ENCODE assay signal across 8 cellular contexts in the genomic region with DNA sequence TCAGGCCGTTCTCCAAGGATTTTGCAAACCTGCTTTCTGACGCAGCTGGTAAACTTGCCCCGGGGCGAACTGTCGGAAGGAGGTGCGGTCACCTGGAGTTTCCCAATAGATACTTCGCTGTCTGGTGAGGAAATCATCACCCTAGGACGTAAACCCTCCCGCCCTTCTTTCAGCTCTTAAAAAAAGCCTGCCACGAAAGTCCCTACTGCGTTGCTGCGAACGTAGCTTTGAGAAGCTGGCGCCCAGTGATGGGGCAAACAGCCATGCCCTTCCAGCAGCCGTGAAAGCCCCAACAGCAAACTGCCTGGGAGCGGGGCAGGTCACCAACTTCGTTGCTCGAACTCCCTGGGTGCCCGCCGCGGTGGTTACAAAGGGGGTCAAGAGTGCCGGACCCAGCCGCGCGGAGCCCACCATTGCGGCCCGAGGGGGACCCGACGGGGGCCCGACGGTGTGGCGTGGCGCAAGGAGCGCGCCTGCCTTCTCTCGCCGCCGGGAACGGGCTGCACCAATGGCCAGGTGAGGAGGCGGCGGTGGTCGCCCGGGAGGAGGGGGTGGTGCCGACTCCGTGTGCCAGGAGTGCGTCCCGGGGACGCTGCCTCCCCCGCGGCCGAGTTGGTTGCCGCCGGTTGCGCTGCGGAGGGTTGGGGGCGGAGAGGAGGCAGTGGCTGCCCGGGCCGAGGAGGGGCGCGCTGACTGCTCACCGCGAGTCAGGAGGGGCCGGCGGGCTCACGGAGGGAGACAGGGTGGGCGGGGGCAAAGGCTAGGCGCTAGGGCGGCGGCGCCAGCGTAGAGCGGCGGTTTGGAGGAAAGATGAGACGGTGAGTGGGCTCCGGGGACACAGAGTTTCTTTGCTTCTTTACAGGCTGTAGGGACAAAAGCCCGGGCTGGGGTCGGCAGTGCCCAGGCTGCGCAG. TPM values are rescaled to one million over a fixed set of nuclear protein-coding genes. Genes with fewer than 3 reads are reported as not detected.
DNase-seq lines count a peak whose midpoint lies in the region; ATAC-seq and TF ChIP-seq lines count a peak whose summit lies in the region.

TSS of gene PHLDB2 (plus strand) at position 205 of the 913 bp plus-strand sequence. CDS start 24,813 bp downstream, outside the sequence.

- no peaks in the 10 kb centered on the region for H3K36me3 ChIP-seq in Karpas-422 (ENCODE audit: insufficient read depth, low read length)
- no peaks in the 10 kb centered on the region for H3K36me3 ChIP-seq in skeletal muscle tissue (ENCODE audit: control insufficient read depth in 3 of 3, insufficient read depth in 3 of 3, low read length in 3 of 3)

- H2AFZ ChIP-seq in Karpas-422 (ENCODE audit: low read length): 0 out of 2 replicates have a peak within 1 kb of the TSS, but pooled peaks have one; percentile 10

- H3K9me3 ChIP-seq in Karpas-422 (ENCODE audit: low read length): no peaks in the 10 kb centered on the region
- no peaks in the 10 kb centered on the region for H3K9me3 ChIP-seq in skeletal muscle tissue (ENCODE audit: control insufficient read depth in 3 of 3, low read length in 3 of 3)

- no peaks in the 10 kb centered on the region for H4K20me1 ChIP-seq in Karpas-422 (ENCODE audit: insufficient read depth, low read depth, low read length)

- ATAC-seq in GM21619 (IDR thresholded peaks at IDR 0.05; ENCODE audit: unreplicated experiment): no peak

- H3K27me3 ChIP-seq in Karpas-422 (ENCODE audit: low read length) (no peaks in the 10 kb centered on the region), skeletal muscle tissue (ENCODE audit: control insufficient read depth in 3 of 3, insufficient read depth in 3 of 3, low read length in 3 of 3) (peaks cover 6 to 36% (median 33%) of the 10 kb centered on the region in 3 donors)

- peak within 1 kb of the TSS; percentile 74 for H3K9ac ChIP-seq in Karpas-422 (ENCODE audit: low read length)
- H3K9ac ChIP-seq in skeletal muscle tissue (ENCODE audit: low read depth in 1 of 3, low read length in 3 of 3): peak within 1 kb of the TSS; percentile 77 to 83 (median 83)

- peak within 1 kb of the TSS; percentile 55 for H3K4me3 ChIP-seq in Karpas-422 (ENCODE audit: low read length)
- H3K4me3 ChIP-seq in astrocyte of the spinal cord (ENCODE audit: low read depth, low read length): peak within 1 kb of the TSS; percentile 92
- peak within 1 kb of the TSS; percentile 65 for H3K4me3 ChIP-seq in iPS-11a (ENCODE audit: low read depth, low read length)
- peak within 1 kb of the TSS; percentile 64 to 92 (median 82) for H3K4me3 ChIP-seq in skeletal muscle tissue (ENCODE audit: low read length in 3 of 3)

- no peaks in the 10 kb centered on the region for H3K9me2 ChIP-seq in Karpas-422 (replicated peaks; ENCODE audit: insufficient read depth, low read length)

- in situ Hi-C loops in astrocyte of the spinal cord (cut with HindIII; ENCODE audit: low sequenced_read_pairs): no loop called here

- DNase-seq in NCI-H2081 (lab: John Stamatoyannopoulos, UW) (peak; percentile 37 to 59), NCI-H2081 treated with DMSO at 0.1 percent for 48 hours (lab: John Stamatoyannopoulos, UW) (no peak), Karpas-422 (no peak), T-helper 22 cell (ENCODE audit: low read depth) (peak; percentile 54), astrocyte of the spinal cord (ENCODE audit: low read depth, low spot score) (peak; percentile 86)

- H3K27ac ChIP-seq in Karpas-422 (ENCODE audit: low read length) (peak within 1 kb of the TSS; percentile 65), skeletal muscle tissue (ENCODE audit: low read depth, low read length) (peak within 1 kb of the TSS; percentile 90)

- TF ChIP-seq CTCF in astrocyte of the spinal cord (IDR thresholded peaks at IDR 0.05; ENCODE audit: low read depth, low read length): no peak

- H3K4me1 ChIP-seq in Karpas-422 (ENCODE audit: low read length): peaks cover 21% of the 10 kb centered on the region
- peaks cover 9 to 20% (median 13%) of the 10 kb centered on the region in 3 donors for H3K4me1 ChIP-seq in skeletal muscle tissue (ENCODE audit: control insufficient read depth in 3 of 3, insufficient read depth in 3 of 3, low read length in 3 of 3)

- H3K79me2 ChIP-seq in Karpas-422 (ENCODE audit: low read length): no peaks in the 10 kb centered on the region

- H3K4me2 ChIP-seq in Karpas-422 (ENCODE audit: low read depth, low read length, poor library complexity, severe bottlenecking): peak within 1 kb of the TSS; percentile 63

RNA-seq across cellular contexts. Expression of gene PHLDB2, which starts in this region (rescaled TPM):
- total RNA-seq in Karpas-422 (2014; rRNA removed; shearing (Covaris generic); ENCODE audit: low replicate concordance): 1.7 and 2.1 TPM in 2 replicates
- 54.3 TPM for total RNA-seq in skeletal muscle tissue

Comparison
In these comparisons a context has a peak if more than half of its experiments do, and no peak if none do; other contexts are left out.
1. RNA of gene PHLDB2 (total RNA-seq): 54.3 TPM in skeletal muscle tissue (single experiment); 1.7 to 2.1 TPM in Karpas-422; every median in the first group is over 10 times any median in the second.
2. DNase-seq: peak in NCI-H2081 (2 of 2), T-helper 22 cell (single experiment) and astrocyte of the spinal cord (single experiment); none in NCI-H2081 treated with DMSO at 0.1 percent for 48 hours (single experiment) and Karpas-422 (single experiment).
3. Peak in every context shown above with its lines, with median percentiles within 50 percentile points of each other: H3K4me3 ChIP-seq.